ENCODE assay signal across 21 cellular contexts in genomic region chr17:18877104-18877503, GRCh38. TPM values are rescaled to one million over a fixed set of nuclear protein-coding genes. Genes with fewer than 3 reads are reported as not detected.
DNase-seq lines count a peak whose midpoint lies in the region; ATAC-seq and TF ChIP-seq lines count a peak whose summit lies in the region.
"Had no signal": no experiment of that assay in that cellular context is flagged by ENCODE, and none has a peak within 500 bp of the region (broad histone marks: within the 10 kb centered on the region; RNA-seq: fewer than 3 reads in every experiment).

No MANE protein-coding gene starts in this region.

- H3K27me3 Mint-ChIP-seq in stimulated activated memory B cell treated with anti-CD40 and anti-IgM and Interleukin-4, amounts not matched to agents 10 μg/mL and 1 μg/mL and 100 μg/mL, for 72 hours: no peaks in the 10 kb centered on the region
- H3K27me3 Mint-ChIP-seq: CD8-positive, alpha-beta memory T cell; naive thymus-derived CD8-positive, alpha-beta T cell; stimulated activated naive CD8-positive, alpha-beta T cell treated with anti-CD3 and anti-CD28 coated beads, Interleukin-15, Interleukin-2, amounts not matched to agents 100 ng/mL and 50 ng/mL, for 24 hours had no signal

- no peak for ATAC-seq in HG03342 (IDR thresholded peaks at IDR 0.05; ENCODE audit: unreplicated experiment)
- no peak for ATAC-seq in stimulated activated memory B cell treated with anti-CD40 and anti-IgM and Interleukin-4, amounts not matched to agents 10 μg/mL and 1 μg/mL and 100 μg/mL, for 72 hours
- ATAC-seq: gastroesophageal sphincter; K562; naive thymus-derived CD8-positive, alpha-beta T cell; upper lobe of right lung had no signal

- H3K79me2 ChIP-seq in mammary epithelial cell (ENCODE audit: insufficient read depth, low read length): no peaks in the 10 kb centered on the region

- CTCF ChIA-PET in mammary epithelial cell (lab: Charles Lee; ENCODE audit: low non-redundant PET): no interaction called here

- H3K4me3 Mint-ChIP-seq in stimulated activated memory B cell treated with anti-CD40 and anti-IgM and Interleukin-4, amounts not matched to agents 10 μg/mL and 1 μg/mL and 100 μg/mL, for 72 hours: no peak overlapping the region
- H3K4me3 Mint-ChIP-seq: CD8-positive, alpha-beta memory T cell; naive thymus-derived CD8-positive, alpha-beta T cell; stimulated activated naive CD8-positive, alpha-beta T cell treated with anti-CD3 and anti-CD28 coated beads, Interleukin-15, Interleukin-2, amounts not matched to agents 100 ng/mL and 50 ng/mL, for 24 hours had no signal

- H3K4me3 ChIP-seq in mammary epithelial cell (replicated peaks in 1 of 3; ENCODE audit: insufficient read depth in 1 of 3, low read depth in 2 of 3, low read length in 3 of 3): no peak overlapping the region
- no peak overlapping the region for H3K4me3 ChIP-seq in breast epithelium
- no peak overlapping the region for H3K4me3 ChIP-seq in fibroblast of villous mesenchyme (ENCODE audit: low read depth, low read length)
- H3K4me3 ChIP-seq: ascending aorta, coronary artery, gastroesophageal sphincter, K562, lung, upper lobe of right lung had no signal

- TF ChIP-seq POLR2A in breast epithelium (IDR thresholded peaks at IDR 0.05): no peak

- peaks cover 48% of the 10 kb centered on the region for H3K36me3 Mint-ChIP-seq in stimulated activated memory B cell treated with anti-CD40 and anti-IgM and Interleukin-4, amounts not matched to agents 10 μg/mL and 1 μg/mL and 100 μg/mL, for 72 hours

- intact Hi-C loops in mammary epithelial cell (cut with micrococcal nuclease): no loop called here
- intact Hi-C loops in breast epithelium (cut with DNase I; ENCODE audit: low total_unique reads): no loop called here

- peak overlapping the region; percentile 47 for H3K4me2 ChIP-seq in mammary epithelial cell (ENCODE audit: insufficient read depth, low read depth, low read length)

- H3K36me3 ChIP-seq in mammary epithelial cell (ENCODE audit: insufficient read depth, low read length) (peaks cover 26% of the 10 kb centered on the region), breast epithelium (peaks cover 10% of the 10 kb centered on the region)

- H2AFZ ChIP-seq in mammary epithelial cell (ENCODE audit: low read depth, low read length): no peak overlapping the region

- dilution Hi-C loops in mammary epithelial cell (cut with HindIII; ENCODE audit: low sequenced_read_pairs): loop anchor here (5.0 kb wide), 1 partner anchor 60 kb away; no protein-coding TSS in a partner anchor

- H3K9me3 Mint-ChIP-seq in stimulated activated memory B cell treated with anti-CD40 and anti-IgM and Interleukin-4, amounts not matched to agents 10 μg/mL and 1 μg/mL and 100 μg/mL, for 72 hours: no peaks in the 10 kb centered on the region
- H3K9me3 Mint-ChIP-seq: CD8-positive, alpha-beta memory T cell; naive thymus-derived CD8-positive, alpha-beta T cell; stimulated activated naive CD8-positive, alpha-beta T cell treated with anti-CD3 and anti-CD28 coated beads, Interleukin-15, Interleukin-2, amounts not matched to agents 100 ng/mL and 50 ng/mL, for 24 hours had no signal

- H3K4me1 ChIP-seq in mammary epithelial cell (ENCODE audit: insufficient read depth, low read length) (peaks cover 15% of the 10 kb centered on the region), breast epithelium (no peaks in the 10 kb centered on the region)
- H3K4me1 ChIP-seq: ascending aorta, gastroesophageal sphincter, upper lobe of right lung had no signal

- TF ChIP-seq CTCF in mammary epithelial cell (conservative IDR thresholded peaks at IDR 0.05 in 1 of 2, IDR thresholded peaks at IDR 0.05 in 1 of 2; ENCODE audit: extremely low read depth in 1 of 2, insufficient read depth in 1 of 2, low read depth in 1 of 2, low read length in 2 of 2) (no peak), breast epithelium (IDR thresholded peaks at IDR 0.05) (no peak), fibroblast of villous mesenchyme (IDR thresholded peaks at IDR 0.05; ENCODE audit: insufficient read depth, low read depth, low read length) (no peak)

- H3K4me1 Mint-ChIP-seq in stimulated activated memory B cell treated with anti-CD40 and anti-IgM and Interleukin-4, amounts not matched to agents 10 μg/mL and 1 μg/mL and 100 μg/mL, for 72 hours: no peaks in the 10 kb centered on the region

- no peaks in the 10 kb centered on the region for H3K27me3 ChIP-seq in mammary epithelial cell (ENCODE audit: insufficient read depth, low read length)
- H3K27me3 ChIP-seq in breast epithelium: no peaks in the 10 kb centered on the region
- H3K27me3 ChIP-seq: ascending aorta, gastroesophageal sphincter, upper lobe of right lung had no signal

- no peaks in the 10 kb centered on the region for H4K20me1 ChIP-seq in mammary epithelial cell (ENCODE audit: insufficient read depth, low read length)

- H3K27ac Mint-ChIP-seq in stimulated activated memory B cell treated with anti-CD40 and anti-IgM and Interleukin-4, amounts not matched to agents 10 μg/mL and 1 μg/mL and 100 μg/mL, for 72 hours: no peak overlapping the region

- BruUV-seq in mammary epithelial cell (replicated peaks; lab: Mats Ljungman, UMichigan): no TSS peak

- 75% methylated on average over 6 of the region's 6 CpGs for whole genome bisulfite sequencing in mammary epithelial cell (ENCODE audit: low coverage, missing lambda C conversion rate)

- DNase-seq in mammary epithelial cell: peak; percentile 43
- no peak for DNase-seq in breast epithelium (ENCODE audit: low spot score in 2 of 2)
- peak; percentile 16 for DNase-seq in RPMI7951 (ENCODE audit: low read depth)
- DNase-seq in fibroblast of villous mesenchyme (ENCODE audit: low read depth): peak; percentile 45
- no peak for DNase-seq in NCI-H345 treated with DMSO at 0.1 percent for 48 hours (lab: John Stamatoyannopoulos, UW; ENCODE audit: unreplicated experiment)
- DNase-seq in activated T-cell treated with anti-CD3 and anti-CD28 coated beads, Interleukin-2, amount 50 U/mL, for 1 hour: no peak
- DNase-seq: activated CD4-positive, alpha-beta T cell treated with anti-CD3 and anti-CD28 coated beads for 4 hours; CD8-positive, alpha-beta memory T cell; naive thymus-derived CD8-positive, alpha-beta T cell; NCI-H1092; NCI-H2107; NCI-H69; upper lobe of right lung had no signal

- H3K27ac ChIP-seq in mammary epithelial cell (ENCODE audit: insufficient read depth, low read depth, low read length) (peak overlapping the region; percentile 20), breast epithelium (no peak overlapping the region)
- H3K27ac ChIP-seq: ascending aorta, coronary artery, gastroesophageal sphincter, upper lobe of right lung had no signal

- H3K9me3 ChIP-seq in mammary epithelial cell (replicated peaks; ENCODE audit: insufficient read depth, low read length) (no peaks in the 10 kb centered on the region), breast epithelium (no peaks in the 10 kb centered on the region)
- H3K9me3 ChIP-seq: ascending aorta, gastroesophageal sphincter, upper lobe of right lung had no signal

- H3K9ac ChIP-seq in mammary epithelial cell (ENCODE audit: insufficient read depth, low read length): no peak overlapping the region

- in situ Hi-C loops in mammary epithelial cell (cut with MboI; ENCODE audit: low sequenced_read_pairs in 2 of 2): no loop called here

RNA-seq across cellular contexts. Expression of gene PRPSAP2, which starts 19.2 kb away (rescaled TPM):
- 10 to 100 TPM; 25.7 to 38.1 TPM for total RNA-seq in mammary epithelial cell
- polyA plus RNA-seq in mammary epithelial cell: 24.0 TPM
- 28.2 TPM for polyA minus RNA-seq in mammary epithelial cell
- total RNA-seq in breast epithelium: 10 to 100 TPM; 16.0 to 41.3 (median 23.3) TPM
- total RNA-seq in RPMI7951 (2014; rRNA removed; shearing (Covaris generic)): 26.6 and 31.7 TPM in 2 replicates
- 37.7 and 51.4 TPM in 2 replicates for total RNA-seq in fibroblast of villous mesenchyme

Comparison
In these comparisons a context has a peak if more than half of its experiments do, and no peak if none do; other contexts are left out.
1. DNase-seq: peak in mammary epithelial cell (single experiment), RPMI7951 (single experiment) and fibroblast of villous mesenchyme (single experiment); none in breast epithelium (0 of 2), NCI-H345 treated with DMSO at 0.1 percent for 48 hours (single experiment) and activated T-cell treated with anti-CD3 and anti-CD28 coated beads, Interleukin-2, amount 50 U/mL, for 1 hour (single experiment).